1 cellular context compared by ENCODE assay signal in the genomic region with DNA sequence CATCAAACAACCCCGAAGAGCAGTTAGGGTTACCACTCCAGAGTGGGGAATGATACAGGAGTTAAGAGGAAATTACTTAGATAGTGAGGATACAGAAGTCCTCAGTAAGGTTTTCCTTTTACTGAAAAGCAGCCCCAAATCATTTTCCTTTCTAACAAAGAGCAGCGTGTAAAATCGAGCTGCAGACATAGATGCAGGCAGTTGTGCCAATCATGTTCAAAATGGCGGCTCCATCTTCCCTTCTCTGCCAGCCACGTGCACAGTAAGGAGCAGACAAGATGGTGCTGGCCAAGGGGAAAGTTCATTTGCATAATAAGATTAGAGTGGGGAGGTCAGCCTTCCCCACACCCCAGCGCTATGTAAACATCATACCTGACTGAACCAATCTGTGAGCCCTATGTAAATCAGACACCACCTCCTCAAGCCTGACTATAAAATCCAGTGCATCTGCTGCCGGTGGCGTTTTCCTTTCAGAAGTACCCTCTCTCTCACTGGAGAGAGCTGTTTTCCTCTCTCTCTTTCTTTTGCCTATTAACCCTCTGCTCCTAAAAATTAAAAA.
TF ChIP-seq lines count a peak whose summit lies in the region.

No MANE protein-coding gene starts in this region.

TF ChIP-seq in HEK293, 187 proteins besides CTCF, POLR2A, EP300 and RAD21 (continued from another document):
- TF ChIP-seq, protein P1, sequence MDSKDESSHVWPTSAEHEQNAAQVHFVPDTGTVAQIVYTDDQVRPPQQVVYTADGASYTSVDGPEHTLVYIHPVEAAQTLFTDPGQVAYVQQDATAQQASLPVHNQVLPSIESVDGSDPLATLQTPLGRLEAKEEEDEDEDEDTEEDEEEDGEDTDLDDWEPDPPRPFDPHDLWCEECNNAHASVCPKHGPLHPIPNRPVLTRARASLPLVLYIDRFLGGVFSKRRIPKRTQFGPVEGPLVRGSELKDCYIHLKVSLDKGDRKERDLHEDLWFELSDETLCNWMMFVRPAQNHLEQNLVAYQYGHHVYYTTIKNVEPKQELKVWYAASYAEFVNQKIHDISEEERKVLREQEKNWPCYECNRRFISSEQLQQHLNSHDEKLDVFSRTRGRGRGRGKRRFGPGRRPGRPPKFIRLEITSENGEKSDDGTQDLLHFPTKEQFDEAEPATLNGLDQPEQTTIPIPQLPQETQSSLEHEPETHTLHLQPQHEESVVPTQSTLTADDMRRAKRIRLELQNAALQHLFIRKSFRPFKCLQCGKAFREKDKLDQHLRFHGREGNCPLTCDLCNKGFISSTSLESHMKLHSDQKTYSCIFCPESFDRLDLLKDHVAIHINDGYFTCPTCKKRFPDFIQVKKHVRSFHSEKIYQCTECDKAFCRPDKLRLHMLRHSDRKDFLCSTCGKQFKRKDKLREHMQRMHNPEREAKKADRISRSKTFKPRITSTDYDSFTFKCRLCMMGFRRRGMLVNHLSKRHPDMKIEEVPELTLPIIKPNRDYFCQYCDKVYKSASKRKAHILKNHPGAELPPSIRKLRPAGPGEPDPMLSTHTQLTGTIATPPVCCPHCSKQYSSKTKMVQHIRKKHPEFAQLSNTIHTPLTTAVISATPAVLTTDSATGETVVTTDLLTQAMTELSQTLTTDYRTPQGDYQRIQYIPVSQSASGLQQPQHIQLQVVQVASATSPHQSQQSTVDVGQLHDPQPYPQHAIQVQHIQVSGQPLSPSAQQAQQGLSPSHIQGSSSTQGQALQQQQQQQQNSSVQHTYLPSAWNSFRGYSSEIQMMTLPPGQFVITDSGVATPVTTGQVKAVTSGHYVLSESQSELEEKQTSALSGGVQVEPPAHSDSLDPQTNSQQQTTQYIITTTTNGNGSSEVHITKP (tag by site-specific recombination; IDR thresholded peaks at IDR 0.05): peak; percentile 83
- TF ChIP-seq GFI1B (tag by site-specific recombination; IDR thresholded peaks at IDR 0.05) (no peak), ZBTB17 (tag by site-specific recombination; IDR thresholded peaks at IDR 0.05) (peak; percentile 66), ZNF18 (tag by site-specific recombination; IDR thresholded peaks at IDR 0.05) (no peak), ZNF311 (tag by site-specific recombination; IDR thresholded peaks at IDR 0.05; ENCODE audit: borderline replicate concordance) (no peak), MEIS1 (CRISPR knock-in tag; IDR thresholded peaks at IDR 0.05; ENCODE audit: borderline replicate concordance) (no peak), ZNF404 (tag by site-specific recombination; IDR thresholded peaks at IDR 0.05) (no peak), ZNF501 (tag by site-specific recombination; IDR thresholded peaks at IDR 0.05) (no peak), ZNF335 (tag by site-specific recombination; conservative IDR thresholded peaks at IDR 0.05) (peak; percentile 49), SP3 (tag by site-specific recombination; IDR thresholded peaks at IDR 0.05) (peak; percentile 37; the same call in 1 of the 2 replicates), ZNF596 (tag by site-specific recombination; IDR thresholded peaks at IDR 0.05) (peak; percentile 88), ZNF654 (tag by site-specific recombination; IDR thresholded peaks at IDR 0.05; ENCODE audit: low read depth) (no peak), ZNF785 (tag by site-specific recombination; IDR thresholded peaks at IDR 0.05) (no peak), ZNF704 (tag by site-specific recombination; IDR thresholded peaks at IDR 0.05) (no peak), KLF1 (tag by site-specific recombination; IDR thresholded peaks at IDR 0.05) (peak; percentile 14; the same call in 1 of the 2 replicates), ZNF76 (tag by site-specific recombination; IDR thresholded peaks at IDR 0.05; ENCODE audit: borderline replicate concordance, low read depth) (no peak), MZF1 (tag by site-specific recombination; IDR thresholded peaks at IDR 0.05; ENCODE audit: borderline replicate concordance) (peak; percentile 52; the same call in 1 of the 2 replicates), SP2 (tag by site-specific recombination; IDR thresholded peaks at IDR 0.05) (no peak), PATZ1 (tag by site-specific recombination; IDR thresholded peaks at IDR 0.05) (peak; percentile 63), ZBTB8A (tag by site-specific recombination; IDR thresholded peaks at IDR 0.05) (no peak), YY1 (tag by site-specific recombination; IDR thresholded peaks at IDR 0.05) (peak; percentile 79), GLIS2 (tag by site-specific recombination; IDR thresholded peaks at IDR 0.05) (no peak), HOXD13 (CRISPR knock-in tag; IDR thresholded peaks at IDR 0.05; ENCODE audit: borderline replicate concordance) (no peak), ZNF146 (tag by site-specific recombination; IDR thresholded peaks at IDR 0.05) (no peak), ZNF548 (tag by site-specific recombination; IDR thresholded peaks at IDR 0.05) (no peak)
